10 cellular contexts compared by ENCODE assay signal in genomic region chr9:122537066-122537465, GRCh38. TPM values are rescaled to one million over a fixed set of nuclear protein-coding genes. Genes with fewer than 3 reads are reported as not detected.
"Had no signal": no experiment of that assay in that cellular context is flagged by ENCODE, and none has a peak within 500 bp of the region (broad histone marks: within the 10 kb centered on the region; RNA-seq: fewer than 3 reads in every experiment).

No MANE protein-coding gene starts in this region.

RNA-seq across cellular contexts. Expression of gene OR1N1, which starts 10.0 kb away (rescaled TPM):
- total RNA-seq: OCI-LY7, PC-3, PC-9, Peyer's patch, Right ventricle myocardium inferior, Right ventricle myocardium superior, RPMI7951, SJCRH30, SJSA1, SK-MEL-5 had no signal

RNA-seq across cellular contexts. Expression of gene OR1N2, which starts 15.8 kb away (rescaled TPM):
- total RNA-seq: OCI-LY7, PC-3, PC-9, Peyer's patch, Right ventricle myocardium inferior, Right ventricle myocardium superior, RPMI7951, SJCRH30, SJSA1, SK-MEL-5 had no signal

RNA-seq across cellular contexts. Expression of gene OR1J4, which starts 18.1 kb away (rescaled TPM):
- total RNA-seq: OCI-LY7, PC-3, PC-9, Peyer's patch, Right ventricle myocardium inferior, Right ventricle myocardium superior, RPMI7951, SJCRH30, SJSA1, SK-MEL-5 had no signal

RNA-seq across cellular contexts. Expression of gene OR1J2, which starts 26.5 kb away (rescaled TPM):
- total RNA-seq: OCI-LY7, PC-3, PC-9, Peyer's patch, Right ventricle myocardium inferior, Right ventricle myocardium superior, RPMI7951, SJCRH30, SJSA1, SK-MEL-5 had no signal

RNA-seq across cellular contexts. Expression of gene OR1L8, which starts 46.1 kb away (rescaled TPM):
- total RNA-seq: OCI-LY7, PC-3, PC-9, Peyer's patch, Right ventricle myocardium inferior, Right ventricle myocardium superior, RPMI7951, SJCRH30, SJSA1, SK-MEL-5 had no signal
